Comparison of ENCODE assay signal across 26 cellular contexts in the genomic region with DNA sequence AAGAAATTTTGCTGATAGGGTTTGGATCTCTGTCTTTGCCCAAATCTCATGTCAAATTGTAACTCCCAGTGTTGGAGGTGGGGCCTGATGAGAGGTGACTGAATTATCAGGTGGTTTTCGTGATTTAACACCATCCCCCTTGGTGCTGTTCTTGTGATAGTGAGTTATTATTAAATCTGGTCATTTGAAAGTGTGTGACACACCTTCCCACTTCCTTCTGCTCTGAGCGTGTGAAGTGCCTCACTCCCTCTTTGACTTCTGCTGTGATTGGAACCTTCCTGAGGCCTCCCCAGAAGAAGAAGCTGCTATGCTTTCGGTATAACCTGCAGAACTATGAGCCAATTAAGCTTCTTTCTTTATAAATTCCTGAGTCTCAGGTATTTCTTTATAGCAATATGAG.
"Had no signal": no experiment of that assay in that cellular context is flagged by ENCODE, and none has a peak within 500 bp of the region (broad histone marks: within the 10 kb centered on the region; RNA-seq: fewer than 3 reads in every experiment).

No MANE protein-coding gene starts in this region.

- H3K9me3 ChIP-seq: colonic mucosa, gastrocnemius medialis, lower lobe of right lung, mucosa of descending colon had no signal

- H3K27ac Mint-ChIP-seq: dendritic cell treated with granulocyte-macrophage colony-stimulating factor and Interleukin-4, amounts not matched to agents 40 ng/mL and 50 ng/mL, for 4 days; effector memory CD8-positive, alpha-beta T cell; endodermal cell; mesothelial cell of epicardium had no signal

- FAIRE-seq: endometrium, keratinocyte had no signal

- ATAC-seq: effector memory CD8-positive, alpha-beta T cell; esophagus mucosa; gastrocnemius medialis; heart right ventricle; left cardiac atrium; left lung; left ventricle myocardium superior; lower lobe of right lung; mucosa of descending colon had no signal

- H3K4me1 ChIP-seq: colonic mucosa, esophagus squamous epithelium, gastrocnemius medialis, heart right ventricle, left lung, lower lobe of right lung had no signal

- H3K4me1 Mint-ChIP-seq: endodermal cell, mesothelial cell of epicardium had no signal

- H3K27me3 Mint-ChIP-seq: dendritic cell treated with granulocyte-macrophage colony-stimulating factor and Interleukin-4, amounts not matched to agents 40 ng/mL and 50 ng/mL, for 4 days; effector memory CD8-positive, alpha-beta T cell had no signal

- H3K27ac ChIP-seq: colonic mucosa, epithelial cell of prostate, esophagus squamous epithelium, gastrocnemius medialis, heart right ventricle, left lung, lower lobe of right lung had no signal

- H3K4me3 ChIP-seq: colonic mucosa, esophagus squamous epithelium, gastrocnemius medialis, heart right ventricle, left lung, lower lobe of right lung, mucosa of descending colon had no signal

- H3K27me3 ChIP-seq: colonic mucosa, esophagus squamous epithelium, gastrocnemius medialis, heart right ventricle, left lung had no signal

- H3K4me3 Mint-ChIP-seq: dendritic cell treated with granulocyte-macrophage colony-stimulating factor and Interleukin-4, amounts not matched to agents 40 ng/mL and 50 ng/mL, for 4 days; effector memory CD8-positive, alpha-beta T cell; endodermal cell; mesothelial cell of epicardium had no signal

- DNase-seq: colonic mucosa; cortex of kidney; effector CD8-positive, alpha-beta T cell; effector memory CD8-positive, alpha-beta T cell; endodermal cell; erythroblast; esophagus squamous epithelium; foreskin fibroblast; foreskin melanocyte; gastrocnemius medialis; glutamatergic neuron; head of caudate nucleus; heart right ventricle; hippocampal formation; left cardiac atrium; left lung; left ventricle myocardium superior; lower lobe of right lung; mesenchymal stem cell; mucosa of descending colon had no signal

- H3K36me3 ChIP-seq: colonic mucosa, esophagus squamous epithelium, gastrocnemius medialis, heart right ventricle, left lung, lower lobe of right lung had no signal
